ENCODE assay signal across 29 cellular contexts in genomic region chr17:47834756-47835155, GRCh38. TPM values are rescaled to one million over a fixed set of nuclear protein-coding genes. Genes with fewer than 3 reads are reported as not detected.
DNase-seq lines count a peak whose midpoint lies in the region; ATAC-seq and TF ChIP-seq lines count a peak whose summit lies in the region.
"Had no signal": no experiment of that assay in that cellular context is flagged by ENCODE, and none has a peak within 500 bp of the region (broad histone marks: within the 10 kb centered on the region; RNA-seq: fewer than 3 reads in every experiment).

No MANE protein-coding gene starts in this region.

- H3K4me1 ChIP-seq in skeletal muscle tissue (ENCODE audit: control insufficient read depth in 3 of 3, insufficient read depth in 3 of 3, low read length in 3 of 3) (peaks cover 20 to 33% (median 22%) of the 10 kb centered on the region in 3 donors), mammary epithelial cell (ENCODE audit: insufficient read depth, low read length) (peaks cover 42% of the 10 kb centered on the region)
- H3K4me1 ChIP-seq: neural progenitor cell had no signal

- H2AFZ ChIP-seq in mammary epithelial cell (ENCODE audit: low read depth, low read length) = no peak overlapping the region
- H2AFZ ChIP-seq: neural progenitor cell had no signal

- H3K36me3 ChIP-seq in skeletal muscle tissue (ENCODE audit: control insufficient read depth in 3 of 3, insufficient read depth in 3 of 3, low read length in 3 of 3) (peaks cover 18 to 27% (median 22%) of the 10 kb centered on the region in 3 donors), mammary epithelial cell (ENCODE audit: insufficient read depth, low read length) (peaks cover 5% of the 10 kb centered on the region)
- H3K36me3 ChIP-seq: neural progenitor cell had no signal

- intact Hi-C loops in CD4-positive, alpha-beta T cell (cut with DNase I, micrococcal nuclease) = loop anchor here in 1 of 2 experiments (10.0 kb wide), 1 partner anchor 270 kb away; the partner anchor contains the start of genes CBX1 and SNX11
- intact Hi-C loops in mammary epithelial cell (cut with micrococcal nuclease) = no loop called here

- dilution Hi-C loops in mammary epithelial cell (cut with HindIII; ENCODE audit: low sequenced_read_pairs) = no loop called here

- H3K27me3 Mint-ChIP-seq in activated CD8-positive, alpha-beta memory T cell treated with anti-CD3 and anti-CD28 coated beads, Interleukin-2, amount 10 ng/mL, durations not matched to agents 7 days and 5 days = no peaks in the 10 kb centered on the region
- H3K27me3 Mint-ChIP-seq in CD4-positive, alpha-beta T cell = no peaks in the 10 kb centered on the region
- H3K27me3 Mint-ChIP-seq in endothelial cell (ENCODE audit: unreplicated experiment) = peaks cover 13% of the 10 kb centered on the region
- H3K27me3 Mint-ChIP-seq: activated CD4-positive, alpha-beta T cell treated with anti-CD3 and anti-CD28 coated beads, Interleukin-2, amount 10 ng/mL, durations not matched to agents 24 days and 14 days; B cell; effector memory CD8-positive, alpha-beta T cell; progenitor cell of endocrine pancreas had no signal

- H3K4me3 ChIP-seq in skeletal muscle tissue (ENCODE audit: low read length in 3 of 3) (no peak overlapping the region), mammary epithelial cell (replicated peaks in 1 of 3; ENCODE audit: insufficient read depth in 1 of 3, low read depth in 2 of 3, low read length in 3 of 3) (no peak overlapping the region)
- H3K4me3 ChIP-seq: esophagus squamous epithelium, neural progenitor cell had no signal

- peaks cover 6% of the 10 kb centered on the region for H3K36me3 Mint-ChIP-seq in activated CD8-positive, alpha-beta memory T cell treated with anti-CD3 and anti-CD28 coated beads, Interleukin-2, amount 10 ng/mL, durations not matched to agents 7 days and 5 days
- peaks cover 10% of the 10 kb centered on the region for H3K36me3 Mint-ChIP-seq in CD4-positive, alpha-beta T cell (ENCODE audit: low read depth)
- H3K36me3 Mint-ChIP-seq in endothelial cell (ENCODE audit: low read depth, unreplicated experiment) = peaks cover 24% of the 10 kb centered on the region

- peaks cover 47% of the 10 kb centered on the region for H3K4me1 Mint-ChIP-seq in activated CD8-positive, alpha-beta memory T cell treated with anti-CD3 and anti-CD28 coated beads, Interleukin-2, amount 10 ng/mL, durations not matched to agents 7 days and 5 days
- H3K4me1 Mint-ChIP-seq in CD4-positive, alpha-beta T cell (ENCODE audit: low read depth) = peaks cover 53% of the 10 kb centered on the region
- peaks cover 64% of the 10 kb centered on the region for H3K4me1 Mint-ChIP-seq in endothelial cell (ENCODE audit: unreplicated experiment)

- H3K4me2 ChIP-seq in mammary epithelial cell (ENCODE audit: insufficient read depth, low read depth, low read length) = no peak overlapping the region
- H3K4me2 ChIP-seq: neural progenitor cell had no signal

- peaks cover 15% of the 10 kb centered on the region for H3K79me2 ChIP-seq in mammary epithelial cell (ENCODE audit: insufficient read depth, low read length)

- POLR2A ChIA-PET in CD4-positive, alpha-beta T cell (lab: Charles Lee) = interaction anchor here (1.0 to 2.4 kb wide), 4 partner anchors 13 to 60 kb away, joined by 4 to 22 read pairs (median 7); partner anchors contain the start of gene OSBPL7

- no TSS peak for BruUV-seq in mammary epithelial cell (replicated peaks; lab: Mats Ljungman, UMichigan)

- no peak for ATAC-seq in activated CD8-positive, alpha-beta memory T cell treated with anti-CD3 and anti-CD28 coated beads, Interleukin-2, amount 10 ng/mL, durations not matched to agents 7 days and 5 days
- no peak for ATAC-seq in CD4-positive, alpha-beta T cell (ENCODE audit: poor library complexity)
- no peak for ATAC-seq in GM21786 (IDR thresholded peaks at IDR 0.05; ENCODE audit: unreplicated experiment)
- ATAC-seq: effector memory CD8-positive, alpha-beta T cell; HCT116 had no signal

- WGBS in mammary epithelial cell (ENCODE audit: low coverage, missing lambda C conversion rate) = 90% methylated on average over 5 of the region's 5 CpGs

- H3K9me3 ChIP-seq in CD4-positive, alpha-beta T cell (ENCODE audit: control insufficient read depth, low read length) = no peaks in the 10 kb centered on the region
- H3K9me3 ChIP-seq in skeletal muscle tissue (ENCODE audit: control insufficient read depth in 3 of 3, low read length in 3 of 3) (no peaks in the 10 kb centered on the region), mammary epithelial cell (replicated peaks; ENCODE audit: insufficient read depth, low read length) (no peaks in the 10 kb centered on the region)
- H3K9me3 ChIP-seq: esophagus squamous epithelium had no signal

- H3K9ac ChIP-seq in skeletal muscle tissue (ENCODE audit: low read depth in 1 of 3, low read length in 3 of 3) (no peak overlapping the region), mammary epithelial cell (ENCODE audit: insufficient read depth, low read length) (no peak overlapping the region)
- H3K9ac ChIP-seq: neural progenitor cell had no signal

- H3K27ac Mint-ChIP-seq in activated CD8-positive, alpha-beta memory T cell treated with anti-CD3 and anti-CD28 coated beads, Interleukin-2, amount 10 ng/mL, durations not matched to agents 7 days and 5 days = peak overlapping the region; percentile 17
- H3K27ac Mint-ChIP-seq in CD4-positive, alpha-beta T cell = peak overlapping the region; percentile 69
- H3K27ac Mint-ChIP-seq in endothelial cell (ENCODE audit: unreplicated experiment) = peak overlapping the region; percentile 92
- H3K27ac Mint-ChIP-seq: activated CD4-positive, alpha-beta T cell treated with anti-CD3 and anti-CD28 coated beads, Interleukin-2, amount 10 ng/mL, durations not matched to agents 24 days and 14 days; B cell; neural progenitor cell; progenitor cell of endocrine pancreas had no signal

- no peak for DNase-seq in activated CD8-positive, alpha-beta memory T cell treated with anti-CD3 and anti-CD28 coated beads, Interleukin-2, amount 10 ng/mL, durations not matched to agents 7 days and 5 days
- DNase-seq in activated CD8-positive, alpha-beta memory T cell treated with anti-CD3 and anti-CD28 coated beads, Interleukin-2, amount 50 U/mL, for 4 hours = no peak
- DNase-seq in CD4-positive, alpha-beta T cell = no peak
- DNase-seq in endothelial cell (ENCODE audit: low spot score) (no peak), DMS53 treated with DMSO at 0.1 percent for 48 hours (lab: John Stamatoyannopoulos, UW; ENCODE audit: unreplicated experiment) (no peak), mammary epithelial cell (no peak)
- DNase-seq: activated CD4-positive, alpha-beta T cell treated with anti-CD3 and anti-CD28 coated beads, Interleukin-2, amount 10 ng/mL, durations not matched to agents 24 days and 14 days; activated CD8-positive, alpha-beta memory T cell treated with anti-CD3 and anti-CD28 coated beads, Interleukin-2, amount 50 U/mL, for 48 hours; activated effector memory CD4-positive, alpha-beta T cell treated with anti-CD3 and anti-CD28 coated beads, Interleukin-2, amount 50 U/mL, for 16 hours; amniotic stem cell; Calu3; effector memory CD8-positive, alpha-beta T cell; EL; esophagus squamous epithelium; hippocampal formation; immature natural killer cell; Karpas-422; midbrain; NCI-H526; SHP77 treated with DMSO at 0.1 percent for 48 hours; substantia nigra had no signal

- H4K20me1 ChIP-seq in mammary epithelial cell (ENCODE audit: insufficient read depth, low read length) = no peaks in the 10 kb centered on the region

- H3K9me3 Mint-ChIP-seq in activated CD8-positive, alpha-beta memory T cell treated with anti-CD3 and anti-CD28 coated beads, Interleukin-2, amount 10 ng/mL, durations not matched to agents 7 days and 5 days (ENCODE audit: low read depth) = no peaks in the 10 kb centered on the region
- H3K9me3 Mint-ChIP-seq in CD4-positive, alpha-beta T cell = no peaks in the 10 kb centered on the region
- H3K9me3 Mint-ChIP-seq in endothelial cell (ENCODE audit: unreplicated experiment) = no peaks in the 10 kb centered on the region
- H3K9me3 Mint-ChIP-seq: activated CD4-positive, alpha-beta T cell treated with anti-CD3 and anti-CD28 coated beads, Interleukin-2, amount 10 ng/mL, durations not matched to agents 24 days and 14 days; effector memory CD8-positive, alpha-beta T cell; immature natural killer cell; neural progenitor cell had no signal

- H3K27me3 ChIP-seq in CD4-positive, alpha-beta T cell (ENCODE audit: control insufficient read depth, insufficient read depth, low read length) = no peaks in the 10 kb centered on the region
- H3K27me3 ChIP-seq in skeletal muscle tissue (ENCODE audit: control insufficient read depth in 3 of 3, insufficient read depth in 3 of 3, low read length in 3 of 3) (no peaks in the 10 kb centered on the region), mammary epithelial cell (ENCODE audit: insufficient read depth, low read length) (no peaks in the 10 kb centered on the region)
- H3K27me3 ChIP-seq: esophagus squamous epithelium, neural progenitor cell had no signal

- CTCF ChIA-PET in activated CD8-positive, alpha-beta memory T cell treated with anti-CD3 and anti-CD28 coated beads, Interleukin-2, amount 10 ng/mL, durations not matched to agents 7 days and 5 days (lab: Charles Lee) = interaction anchor here (0.8 to 1.3 kb wide), 4 partner anchors 8 to 184 kb away, joined by 3 read pairs; partner anchors contain the start of gene SP6
- CTCF ChIA-PET in CD4-positive, alpha-beta T cell (lab: Charles Lee) = interaction anchor here (1.0 to 1.9 kb wide), 4 partner anchors 8 to 55 kb away, joined by 3 to 6 read pairs (median 3); partner anchors contain the start of gene OSBPL7
- CTCF ChIA-PET in mammary epithelial cell (lab: Charles Lee; ENCODE audit: low non-redundant PET) = no interaction called here

- in situ Hi-C loops in mammary epithelial cell (cut with MboI; ENCODE audit: low sequenced_read_pairs in 2 of 2) = no loop called here

- H3K27ac ChIP-seq in CD4-positive, alpha-beta T cell (ENCODE audit: low read depth, low read length) = no peak overlapping the region
- H3K27ac ChIP-seq in skeletal muscle tissue (ENCODE audit: low read depth, low read length) (peak overlapping the region; percentile 49), mammary epithelial cell (ENCODE audit: insufficient read depth, low read depth, low read length) (no peak overlapping the region)
- H3K27ac ChIP-seq: neural progenitor cell had no signal

- no peak overlapping the region for H3K4me3 Mint-ChIP-seq in activated CD8-positive, alpha-beta memory T cell treated with anti-CD3 and anti-CD28 coated beads, Interleukin-2, amount 10 ng/mL, durations not matched to agents 7 days and 5 days
- H3K4me3 Mint-ChIP-seq in CD4-positive, alpha-beta T cell = peak overlapping the region; percentile 75
- H3K4me3 Mint-ChIP-seq in endothelial cell (ENCODE audit: unreplicated experiment) = peak overlapping the region; percentile 44
- H3K4me3 Mint-ChIP-seq: activated CD4-positive, alpha-beta T cell treated with anti-CD3 and anti-CD28 coated beads, Interleukin-2, amount 10 ng/mL, durations not matched to agents 24 days and 14 days; B cell; effector memory CD8-positive, alpha-beta T cell; immature natural killer cell; neural progenitor cell had no signal

- no peak for TF ChIP-seq CTCF in CD4-positive, alpha-beta T cell (IDR thresholded peaks at IDR 0.05)
- no peak for TF ChIP-seq CTCF in endothelial cell (IDR thresholded peaks at IDR 0.05; ENCODE audit: unreplicated experiment)
- TF ChIP-seq CTCF in mammary epithelial cell (conservative IDR thresholded peaks at IDR 0.05 in 1 of 2, IDR thresholded peaks at IDR 0.05 in 1 of 2; ENCODE audit: extremely low read depth in 1 of 2, insufficient read depth in 1 of 2, low read depth in 1 of 2, low read length in 2 of 2) = no peak

RNA-seq across cellular contexts. Expression of gene LRRC46, which starts 3.3 kb away (rescaled TPM):
- total RNA-seq in activated CD8-positive, alpha-beta memory T cell treated with anti-CD3 and anti-CD28 coated beads, Interleukin-2, amount 10 ng/mL, durations not matched to agents 7 days and 5 days = under 1 TPM; 0.14 to 0.44 TPM
- under 1 TPM; 0.42 to 0.85 TPM for total RNA-seq in CD4-positive, alpha-beta T cell
- total RNA-seq in endothelial cell (ENCODE audit: unreplicated experiment) = 1.0 TPM
- total RNA-seq in skeletal muscle tissue = not detected
- total RNA-seq in mammary epithelial cell = under 1 TPM in 1 of 2 donors, not detected in 1; 0.54 TPM
- polyA plus RNA-seq in mammary epithelial cell = 0.28 TPM
- polyA minus RNA-seq in mammary epithelial cell = not detected
- total RNA-seq: frontal cortex, urinary bladder had no signal

RNA-seq across cellular contexts. Expression of gene MRPL10, which starts 3.4 kb away (rescaled TPM):
- 10 to 100 TPM; 54.4 to 64.9 TPM for total RNA-seq in activated CD8-positive, alpha-beta memory T cell treated with anti-CD3 and anti-CD28 coated beads, Interleukin-2, amount 10 ng/mL, durations not matched to agents 7 days and 5 days
- 10 to 100 TPM; 49.0 to 51.4 TPM for total RNA-seq in CD4-positive, alpha-beta T cell
- total RNA-seq in endothelial cell (ENCODE audit: unreplicated experiment) = 56.3 TPM
- 19.8 TPM for total RNA-seq in skeletal muscle tissue
- 10 to 100 TPM; 18.2 to 39.4 TPM for total RNA-seq in mammary epithelial cell
- polyA plus RNA-seq in mammary epithelial cell = 53.5 TPM
- polyA minus RNA-seq in mammary epithelial cell = 34.4 TPM

RNA-seq across cellular contexts. Expression of gene SCRN2, which starts 6.3 kb away (rescaled TPM):
- total RNA-seq in activated CD8-positive, alpha-beta memory T cell treated with anti-CD3 and anti-CD28 coated beads, Interleukin-2, amount 10 ng/mL, durations not matched to agents 7 days and 5 days = 10 to 100 TPM; 28.1 to 33.8 TPM
- total RNA-seq in CD4-positive, alpha-beta T cell = 10 to 100 TPM; 15.3 to 17.2 TPM
- total RNA-seq in endothelial cell (ENCODE audit: unreplicated experiment) (44.8 TPM), skeletal muscle tissue (29.2 TPM), mammary epithelial cell (10 to 100 TPM; 29.0 to 36.3 TPM)
- polyA plus RNA-seq in mammary epithelial cell = 25.2 TPM
- polyA minus RNA-seq in mammary epithelial cell = 22.3 TPM

RNA-seq across cellular contexts. Expression of gene OSBPL7, which starts 13.2 kb away (rescaled TPM):
- total RNA-seq in activated CD8-positive, alpha-beta memory T cell treated with anti-CD3 and anti-CD28 coated beads, Interleukin-2, amount 10 ng/mL, durations not matched to agents 7 days and 5 days = 10 to 100 TPM; 30.3 to 47.8 TPM
- 10 to 100 TPM; 30.1 to 30.8 TPM for total RNA-seq in CD4-positive, alpha-beta T cell
- total RNA-seq in endothelial cell (ENCODE audit: unreplicated experiment) (28.0 TPM), skeletal muscle tissue (8.4 TPM), mammary epithelial cell (1 to 10 TPM; 2.0 to 6.7 TPM)
- 2.9 TPM for polyA plus RNA-seq in mammary epithelial cell
- polyA minus RNA-seq in mammary epithelial cell = 17.2 TPM

RNA-seq across cellular contexts. Expression of gene SP6, which starts 16.2 kb away (rescaled TPM):
- under 1 TPM in 1 of 2 experiments, not detected in 1; 0.12 TPM for total RNA-seq in activated CD8-positive, alpha-beta memory T cell treated with anti-CD3 and anti-CD28 coated beads, Interleukin-2, amount 10 ng/mL, durations not matched to agents 7 days and 5 days
- total RNA-seq in CD4-positive, alpha-beta T cell = under 1 TPM; 0.17 to 0.27 TPM
- 30.7 TPM for total RNA-seq in endothelial cell (ENCODE audit: unreplicated experiment)
- total RNA-seq in skeletal muscle tissue = under 0.01 TPM
- total RNA-seq in mammary epithelial cell = 10 to 100 TPM in 1 of 2 donors, 1 to 10 TPM in 1; 4.2 to 15.1 TPM
- 4.6 TPM for polyA plus RNA-seq in mammary epithelial cell
- polyA minus RNA-seq in mammary epithelial cell = 7.7 TPM
- total RNA-seq: B cell, frontal cortex had no signal
- polyA plus RNA-seq: immature natural killer cell had no signal

Comparison
In these comparisons a context has a peak if more than half of its experiments do, and no peak if none do; other contexts are left out.
1. H3K27ac Mint-ChIP-seq: peak in every context shown above with its lines; median percentile 92 in endothelial cell; 69 in CD4-positive, alpha-beta T cell; 17 in activated CD8-positive, alpha-beta memory T cell treated with anti-CD3 and anti-CD28 coated beads, Interleukin-2, amount 10 ng/mL, durations not matched to agents 7 days and 5 days.